Comparison of ENCODE assay signal across 13 cellular contexts in the genomic region with DNA sequence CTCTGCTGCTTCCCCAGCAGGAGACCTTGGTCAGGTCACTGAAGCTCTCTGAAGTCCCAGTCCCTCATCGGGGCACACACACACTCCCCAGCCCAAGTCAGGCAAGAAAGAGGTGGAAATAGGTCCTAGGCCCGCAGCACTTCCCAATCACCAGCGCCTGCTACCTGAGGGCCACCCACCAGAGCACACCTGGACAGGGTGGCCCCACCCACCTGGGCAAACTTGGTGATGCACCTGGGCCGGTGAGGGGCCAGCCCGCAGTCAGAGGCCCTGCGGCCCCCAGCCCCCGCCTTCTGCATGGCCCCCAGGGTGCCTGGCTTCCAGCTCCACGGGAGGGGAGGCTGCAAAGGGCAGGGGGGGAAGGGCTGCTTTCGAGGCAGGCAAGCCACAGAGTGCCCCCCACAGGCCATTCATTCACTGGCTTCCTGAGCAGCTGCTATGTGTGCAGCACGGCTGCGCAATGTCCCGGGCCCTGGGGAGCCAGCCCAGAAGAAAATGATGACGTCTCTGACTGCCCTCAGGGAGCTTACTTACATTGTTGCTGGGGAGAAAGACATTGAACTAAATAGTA. TPM values are rescaled to one million over a fixed set of nuclear protein-coding genes. Genes with fewer than 3 reads are reported as not detected.
DNase-seq lines count a peak whose midpoint lies in the region; ATAC-seq, FAIRE-seq and TF ChIP-seq lines count a peak whose summit lies in the region.
"Had no signal": no experiment of that assay in that cellular context is flagged by ENCODE, and none has a peak within 500 bp of the region (broad histone marks: within the 10 kb centered on the region; RNA-seq: fewer than 3 reads in every experiment).

No MANE protein-coding gene starts in this region.

- no peak for TF ChIP-seq CTCF in activated CD8-positive, alpha-beta T cell treated with anti-CD3 and anti-CD28 coated beads for 36 hours (IDR thresholded peaks at IDR 0.05)

- FAIRE-seq in GM19239 (lab: Jason Lieb, UNC), result no peak

- intact Hi-C loops in activated CD8-positive, alpha-beta T cell treated with anti-CD3 and anti-CD28 coated beads for 36 hours (cut with micrococcal nuclease), result no loop called here

- H3K4me1 Mint-ChIP-seq in activated CD8-positive, alpha-beta T cell treated with anti-CD3 and anti-CD28 coated beads for 36 hours (ENCODE audit: low read depth), result peaks cover 9% of the 10 kb centered on the region
- peaks cover 12% of the 10 kb centered on the region for H3K4me1 Mint-ChIP-seq in activated CD8-positive, alpha-beta T cell treated with anti-CD3 and anti-CD28 coated beads, Interleukin-2, amount 10 ng/mL, durations not matched to agents 7 days and 5 days (ENCODE audit: low read depth)
- H3K4me1 Mint-ChIP-seq in stimulated activated naive B cell treated with anti-CD40 and anti-IgM and Interleukin-4, amounts not matched to agents 10 μg/mL and 1 μg/mL and 100 μg/mL, for 72 hours, result peaks cover 16 to 36% of the 10 kb centered on the region in 2 donors

- peaks cover 26% of the 10 kb centered on the region for H3K27me3 Mint-ChIP-seq in activated CD8-positive, alpha-beta T cell treated with anti-CD3 and anti-CD28 coated beads for 36 hours
- H3K27me3 Mint-ChIP-seq in activated CD8-positive, alpha-beta T cell treated with anti-CD3 and anti-CD28 coated beads, Interleukin-2, amount 10 ng/mL, durations not matched to agents 7 days and 5 days (ENCODE audit: low read depth), result peaks cover 32% of the 10 kb centered on the region
- peaks cover 33 to 38% of the 10 kb centered on the region in 2 donors for H3K27me3 Mint-ChIP-seq in stimulated activated naive B cell treated with anti-CD40 and anti-IgM and Interleukin-4, amounts not matched to agents 10 μg/mL and 1 μg/mL and 100 μg/mL, for 72 hours

- peak; percentile 44 for DNase-seq in activated CD8-positive, alpha-beta T cell treated with anti-CD3 and anti-CD28 coated beads for 36 hours
- DNase-seq in activated CD8-positive, alpha-beta T cell treated with anti-CD3 and anti-CD28 coated beads, Interleukin-2, amount 10 ng/mL, durations not matched to agents 7 days and 5 days, result no peak
- DNase-seq in NCI-H69 (lab: John Stamatoyannopoulos, UW) (peak; percentile 72), erythroblast (lab: John Stamatoyannopoulos, UW) (peak; percentile 30 to 43), GM19239 (ENCODE audit: insufficient read length, low spot score) (no peak), NCI-H2196 (lab: John Stamatoyannopoulos, UW; ENCODE audit: unreplicated experiment) (no peak), mucosa of gallbladder (ENCODE audit: low spot score) (no peak)
- no peak for DNase-seq in stimulated activated naive B cell treated with anti-CD40 and anti-IgM and Interleukin-4, amounts not matched to agents 10 μg/mL and 1 μg/mL and 100 μg/mL, for 72 hours
- DNase-seq: AML-193, foreskin melanocyte, mucosa of descending colon, NCI-H187 treated with DMSO at 0.1 percent for 48 hours had no signal

- no peak overlapping the region for H3K27ac Mint-ChIP-seq in activated CD8-positive, alpha-beta T cell treated with anti-CD3 and anti-CD28 coated beads for 36 hours
- H3K27ac Mint-ChIP-seq in activated CD8-positive, alpha-beta T cell treated with anti-CD3 and anti-CD28 coated beads, Interleukin-2, amount 10 ng/mL, durations not matched to agents 7 days and 5 days, result no peak overlapping the region
- peak overlapping the region; percentile 43 for H3K27ac Mint-ChIP-seq in stimulated activated naive B cell treated with anti-CD40 and anti-IgM and Interleukin-4, amounts not matched to agents 10 μg/mL and 1 μg/mL and 100 μg/mL, for 72 hours
- H3K27ac Mint-ChIP-seq: stimulated activated memory B cell treated with anti-CD40 and anti-IgM and Interleukin-4, amounts not matched to agents 10 μg/mL and 1 μg/mL and 100 μg/mL, for 72 hours had no signal

- no peak overlapping the region for H3K4me3 Mint-ChIP-seq in activated CD8-positive, alpha-beta T cell treated with anti-CD3 and anti-CD28 coated beads for 36 hours
- H3K4me3 Mint-ChIP-seq in activated CD8-positive, alpha-beta T cell treated with anti-CD3 and anti-CD28 coated beads, Interleukin-2, amount 10 ng/mL, durations not matched to agents 7 days and 5 days, result no peak overlapping the region
- H3K4me3 Mint-ChIP-seq in stimulated activated naive B cell treated with anti-CD40 and anti-IgM and Interleukin-4, amounts not matched to agents 10 μg/mL and 1 μg/mL and 100 μg/mL, for 72 hours, result no peak overlapping the region
- H3K4me3 Mint-ChIP-seq: stimulated activated memory B cell treated with anti-CD40 and anti-IgM and Interleukin-4, amounts not matched to agents 10 μg/mL and 1 μg/mL and 100 μg/mL, for 72 hours had no signal

- POLR2A ChIA-PET in activated CD8-positive, alpha-beta T cell treated with anti-CD3 and anti-CD28 coated beads for 36 hours (lab: Charles Lee), result interaction anchor here (0.6 to 1.2 kb wide), 2 partner anchors 10 to 83 kb away, joined by 3 to 4 read pairs; a partner anchor contains a TSS
- POLR2A ChIA-PET in activated CD8-positive, alpha-beta T cell treated with anti-CD3 and anti-CD28 coated beads, Interleukin-2, amount 10 ng/mL, durations not matched to agents 7 days and 5 days (lab: Charles Lee), result interaction anchor here (0.7 kb wide), 1 partner anchor 467 kb away, joined by 4 read pairs; no protein-coding TSS in a partner anchor

- no peaks in the 10 kb centered on the region for H3K9me3 Mint-ChIP-seq in activated CD8-positive, alpha-beta T cell treated with anti-CD3 and anti-CD28 coated beads for 36 hours
- H3K9me3 Mint-ChIP-seq in activated CD8-positive, alpha-beta T cell treated with anti-CD3 and anti-CD28 coated beads, Interleukin-2, amount 10 ng/mL, durations not matched to agents 7 days and 5 days (ENCODE audit: insufficient read depth), result no peaks in the 10 kb centered on the region
- H3K9me3 Mint-ChIP-seq in stimulated activated naive B cell treated with anti-CD40 and anti-IgM and Interleukin-4, amounts not matched to agents 10 μg/mL and 1 μg/mL and 100 μg/mL, for 72 hours, result no peaks in the 10 kb centered on the region
- H3K9me3 Mint-ChIP-seq: stimulated activated memory B cell treated with anti-CD40 and anti-IgM and Interleukin-4, amounts not matched to agents 10 μg/mL and 1 μg/mL and 100 μg/mL, for 72 hours had no signal

- no peak for TF ChIP-seq POLR2A in erythroblast (IDR thresholded peaks at IDR 0.05; ENCODE audit: low read length)

- no peak for ATAC-seq in activated CD8-positive, alpha-beta T cell treated with anti-CD3 and anti-CD28 coated beads for 36 hours
- ATAC-seq in activated CD8-positive, alpha-beta T cell treated with anti-CD3 and anti-CD28 coated beads, Interleukin-2, amount 10 ng/mL, durations not matched to agents 7 days and 5 days, result no peak
- no peak for ATAC-seq in stimulated activated naive B cell treated with anti-CD40 and anti-IgM and Interleukin-4, amounts not matched to agents 10 μg/mL and 1 μg/mL and 100 μg/mL, for 72 hours (replicated peaks)
- ATAC-seq: mucosa of descending colon; stimulated activated memory B cell treated with anti-CD40 and anti-IgM and Interleukin-4, amounts not matched to agents 10 μg/mL and 1 μg/mL and 100 μg/mL, for 72 hours had no signal

- H3K36me3 Mint-ChIP-seq in activated CD8-positive, alpha-beta T cell treated with anti-CD3 and anti-CD28 coated beads for 36 hours (ENCODE audit: low read depth), result no peaks in the 10 kb centered on the region
- H3K36me3 Mint-ChIP-seq in activated CD8-positive, alpha-beta T cell treated with anti-CD3 and anti-CD28 coated beads, Interleukin-2, amount 10 ng/mL, durations not matched to agents 7 days and 5 days (ENCODE audit: low read depth), result no peaks in the 10 kb centered on the region
- H3K36me3 Mint-ChIP-seq in stimulated activated naive B cell treated with anti-CD40 and anti-IgM and Interleukin-4, amounts not matched to agents 10 μg/mL and 1 μg/mL and 100 μg/mL, for 72 hours, result peaks cover 0 to 1% of the 10 kb centered on the region in 2 donors
- H3K36me3 Mint-ChIP-seq: stimulated activated memory B cell treated with anti-CD40 and anti-IgM and Interleukin-4, amounts not matched to agents 10 μg/mL and 1 μg/mL and 100 μg/mL, for 72 hours had no signal

- CTCF ChIA-PET in activated CD8-positive, alpha-beta T cell treated with anti-CD3 and anti-CD28 coated beads for 36 hours (lab: Charles Lee), result interaction anchor here (3.0 kb wide), 1 partner anchor 30 kb away, joined by 19 read pairs; no protein-coding TSS in a partner anchor
- CTCF ChIA-PET in activated CD8-positive, alpha-beta T cell treated with anti-CD3 and anti-CD28 coated beads, Interleukin-2, amount 10 ng/mL, durations not matched to agents 7 days and 5 days (lab: Charles Lee), result interaction anchor here (4.1 kb wide), 1 partner anchor 31 kb away, joined by 15 read pairs; no protein-coding TSS in a partner anchor

RNA-seq across cellular contexts. Expression of a gene that starts 4.7 kb away (rescaled TPM):
- total RNA-seq in activated CD8-positive, alpha-beta T cell treated with anti-CD3 and anti-CD28 coated beads for 36 hours, result 1 to 10 TPM; 1.3 to 1.6 TPM
- under 1 TPM in 1 of 2 experiments, not detected in 1; 0.05 TPM for total RNA-seq in activated CD8-positive, alpha-beta T cell treated with anti-CD3 and anti-CD28 coated beads, Interleukin-2, amount 10 ng/mL, durations not matched to agents 7 days and 5 days
- 0.23 TPM for total RNA-seq in mucosa of gallbladder

RNA-seq across cellular contexts. Expression of a gene that starts 10.0 kb away (rescaled TPM):
- total RNA-seq in activated CD8-positive, alpha-beta T cell treated with anti-CD3 and anti-CD28 coated beads for 36 hours, result not detected
- total RNA-seq in activated CD8-positive, alpha-beta T cell treated with anti-CD3 and anti-CD28 coated beads, Interleukin-2, amount 10 ng/mL, durations not matched to agents 7 days and 5 days, result not detected
- 4.7 TPM for total RNA-seq in mucosa of gallbladder

RNA-seq across cellular contexts. Expression of a gene that starts 59.3 kb away (rescaled TPM):
- total RNA-seq in activated CD8-positive, alpha-beta T cell treated with anti-CD3 and anti-CD28 coated beads for 36 hours, result 100 to 1,000 TPM; 219 to 224 TPM
- total RNA-seq in activated CD8-positive, alpha-beta T cell treated with anti-CD3 and anti-CD28 coated beads, Interleukin-2, amount 10 ng/mL, durations not matched to agents 7 days and 5 days, result 100 to 1,000 TPM; 316 to 324 TPM
- total RNA-seq in mucosa of gallbladder, result 240 TPM

Comparison
In these comparisons a context has a peak if more than half of its experiments do, and no peak if none do; other contexts are left out.
1. DNase-seq: peak in activated CD8-positive, alpha-beta T cell treated with anti-CD3 and anti-CD28 coated beads for 36 hours (single experiment), NCI-H69 (single experiment) and erythroblast (2 of 2); none in activated CD8-positive, alpha-beta T cell treated with anti-CD3 and anti-CD28 coated beads, Interleukin-2, amount 10 ng/mL, durations not matched to agents 7 days and 5 days (single experiment), stimulated activated naive B cell treated with anti-CD40 and anti-IgM and Interleukin-4, amounts not matched to agents 10 μg/mL and 1 μg/mL and 100 μg/mL, for 72 hours (single experiment), GM19239 (single experiment), NCI-H2196 (single experiment) and mucosa of gallbladder (single experiment).